ENCODE assay signal across 15 cellular contexts in genomic region chr2:134132487-134132857, GRCh38.
"Had no signal": no experiment of that assay in that cellular context is flagged by ENCODE, and none has a peak within 500 bp of the region (broad histone marks: within the 10 kb centered on the region; RNA-seq: fewer than 3 reads in every experiment).

No MANE protein-coding gene starts in this region.

- H3K4me3 Mint-ChIP-seq: activated CD4-positive, alpha-beta memory T cell treated with anti-CD3 and anti-CD28 coated beads, Interleukin-2, amount 10 ng/mL, durations not matched to agents 7 days and 5 days; activated naive CD4-positive, alpha-beta T cell treated with anti-CD3 and anti-CD28 coated beads for 36 hours; activated T-helper 1 cell treated with anti-CD3 and anti-CD28 coated beads, Interleukin-12 subunit alpha, Interleukin-12 subunit beta, Interleukin-2, Interleukin-4 antibody, amounts not matched to agents 30 ng/mL and 10 ng/mL and 1 ng/mL, durations not matched to agents 14 hours and 24 hours and 36 hours; immature natural killer cell; memory B cell; nephron; stimulated activated naive CD8-positive, alpha-beta T cell treated with anti-CD3 and anti-CD28 coated beads, Interleukin-15, amount 100 ng/mL, for 72 hours had no signal

- H3K27ac ChIP-seq: esophagus squamous epithelium, foreskin keratinocyte, thoracic aorta had no signal

- H3K9me3 Mint-ChIP-seq: activated CD4-positive, alpha-beta memory T cell treated with anti-CD3 and anti-CD28 coated beads, Interleukin-2, amount 10 ng/mL, durations not matched to agents 7 days and 5 days; activated naive CD4-positive, alpha-beta T cell treated with anti-CD3 and anti-CD28 coated beads for 36 hours; activated T-helper 1 cell treated with anti-CD3 and anti-CD28 coated beads, Interleukin-12 subunit alpha, Interleukin-12 subunit beta, Interleukin-2, Interleukin-4 antibody, amounts not matched to agents 30 ng/mL and 10 ng/mL and 1 ng/mL, durations not matched to agents 14 hours and 24 hours and 36 hours; immature natural killer cell; memory B cell; nephron; stimulated activated naive CD8-positive, alpha-beta T cell treated with anti-CD3 and anti-CD28 coated beads, Interleukin-15, amount 100 ng/mL, for 72 hours had no signal

- DNase-seq: activated CD4-positive, alpha-beta memory T cell treated with anti-CD3 and anti-CD28 coated beads, Interleukin-2, amount 10 ng/mL, durations not matched to agents 7 days and 5 days; activated CD4-positive, alpha-beta T cell treated with anti-CD3 and anti-CD28 coated beads for 1 hour; activated CD8-positive, alpha-beta memory T cell treated with anti-CD3 and anti-CD28 coated beads, Interleukin-2, amount 50 U/mL, for 4 hours; activated naive CD4-positive, alpha-beta T cell treated with anti-CD3 and anti-CD28 coated beads for 36 hours; dorsolateral prefrontal cortex; esophagus squamous epithelium; immature natural killer cell; stimulated activated CD4-positive, alpha-beta T cell treated with anti-CD3 and anti-CD28 coated beads, Interleukin-4, amount 100 ng/mL, for 24 hours; stimulated activated naive CD8-positive, alpha-beta T cell treated with anti-CD3 and anti-CD28 coated beads, Interleukin-15, amount 100 ng/mL, for 72 hours; T-helper 2 cell had no signal

- H3K9me3 ChIP-seq: esophagus squamous epithelium, thoracic aorta had no signal

- H3K27me3 ChIP-seq: dorsolateral prefrontal cortex, esophagus squamous epithelium, foreskin keratinocyte had no signal

- H3K4me3 ChIP-seq: dorsolateral prefrontal cortex, esophagus squamous epithelium, thoracic aorta had no signal

- H3K27ac Mint-ChIP-seq: activated CD4-positive, alpha-beta memory T cell treated with anti-CD3 and anti-CD28 coated beads, Interleukin-2, amount 10 ng/mL, durations not matched to agents 7 days and 5 days; activated naive CD4-positive, alpha-beta T cell treated with anti-CD3 and anti-CD28 coated beads for 36 hours; activated T-helper 1 cell treated with anti-CD3 and anti-CD28 coated beads, Interleukin-12 subunit alpha, Interleukin-12 subunit beta, Interleukin-2, Interleukin-4 antibody, amounts not matched to agents 30 ng/mL and 10 ng/mL and 1 ng/mL, durations not matched to agents 14 hours and 24 hours and 36 hours; immature natural killer cell; memory B cell; nephron; stimulated activated naive CD8-positive, alpha-beta T cell treated with anti-CD3 and anti-CD28 coated beads, Interleukin-15, amount 100 ng/mL, for 72 hours had no signal

- ATAC-seq: stimulated activated naive CD8-positive, alpha-beta T cell treated with anti-CD3 and anti-CD28 coated beads, Interleukin-15, amount 100 ng/mL, for 72 hours had no signal

- H3K27me3 Mint-ChIP-seq: activated CD4-positive, alpha-beta memory T cell treated with anti-CD3 and anti-CD28 coated beads, Interleukin-2, amount 10 ng/mL, durations not matched to agents 7 days and 5 days; memory B cell; stimulated activated naive CD8-positive, alpha-beta T cell treated with anti-CD3 and anti-CD28 coated beads, Interleukin-15, amount 100 ng/mL, for 72 hours had no signal

- H3K36me3 ChIP-seq: thoracic aorta had no signal
